Comparison of ENCODE assay signal across 28 cellular contexts in the genomic region with DNA sequence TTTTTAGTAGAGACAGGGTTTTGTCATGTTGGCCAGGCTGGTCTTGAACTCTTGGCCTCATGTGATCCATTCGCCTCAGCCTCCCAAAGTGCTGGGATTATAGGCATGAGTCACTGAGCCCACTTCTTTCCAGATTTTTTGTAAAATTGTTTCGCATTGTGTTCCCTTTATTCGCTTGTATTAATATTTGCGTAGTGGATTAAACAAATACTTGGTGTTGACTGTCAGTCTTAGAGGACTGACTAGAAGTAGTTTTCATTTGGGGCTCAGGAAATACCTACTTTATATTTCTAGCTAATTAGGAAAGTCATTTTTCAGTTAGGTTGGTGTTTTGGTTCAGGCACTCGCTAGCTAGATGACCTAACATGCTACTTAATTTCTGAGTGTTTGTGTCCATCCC. TPM values are rescaled to one million over a fixed set of nuclear protein-coding genes. Genes with fewer than 3 reads are reported as not detected.
DNase-seq lines count a peak whose midpoint lies in the region; ATAC-seq, FAIRE-seq and TF ChIP-seq lines count a peak whose summit lies in the region.
"Had no signal": no experiment of that assay in that cellular context is flagged by ENCODE, and none has a peak within 500 bp of the region (broad histone marks: within the 10 kb centered on the region; RNA-seq: fewer than 3 reads in every experiment).

No MANE protein-coding gene starts in this region.

- H3K4me1 ChIP-seq in astrocyte (ENCODE audit: insufficient read depth, low read length) (no peaks in the 10 kb centered on the region), lower lobe of right lung (peaks cover 27% of the 10 kb centered on the region), upper lobe of right lung (peaks cover 9% of the 10 kb centered on the region)
- H3K4me1 ChIP-seq: SJCRH30 had no signal

- no peaks in the 10 kb centered on the region for H3K9me3 ChIP-seq in astrocyte (ENCODE audit: insufficient read depth, low read depth, low read length)
- H3K9me3 ChIP-seq in lower lobe of right lung = no peaks in the 10 kb centered on the region
- no peaks in the 10 kb centered on the region for H3K9me3 ChIP-seq in upper lobe of right lung
- H3K9me3 ChIP-seq: A549, Caco-2, HAP-1, MG63, SJCRH30 had no signal

- no peak for FAIRE-seq in astrocyte (lab: Jason Lieb, UNC)
- FAIRE-seq: A549, GM12878 had no signal

- no peak for ATAC-seq in natural killer cell treated with Interleukin-12 subunit alpha and Interleukin-12 subunit beta and Interleukin-15 and Interleukin-18, amount 100 ng/mL, for 72 hours
- no peak for ATAC-seq in natural killer cell
- peak; percentile 77 to 89 for ATAC-seq in lower lobe of right lung
- peak; percentile 72 for ATAC-seq in upper lobe of right lung
- ATAC-seq: A549, GM12878, GM23338, Right ventricle myocardium inferior had no signal

- no peaks in the 10 kb centered on the region for H3K9me3 Mint-ChIP-seq in natural killer cell treated with Interleukin-12 subunit alpha and Interleukin-12 subunit beta and Interleukin-15 and Interleukin-18, amount 100 ng/mL, for 72 hours
- H3K9me3 Mint-ChIP-seq in natural killer cell (no peaks in the 10 kb centered on the region), astrocyte (ENCODE audit: unreplicated experiment) (no peaks in the 10 kb centered on the region)
- H3K9me3 Mint-ChIP-seq: CD4-positive, alpha-beta memory T cell; GM23338; HFFc6 had no signal

- peaks cover 90% of the 10 kb centered on the region for H4K20me1 ChIP-seq in astrocyte (ENCODE audit: insufficient read depth, low read length)

- TF ChIP-seq CTCF in natural killer cell (IDR thresholded peaks at IDR 0.05) = no peak
- no peak for TF ChIP-seq CTCF in astrocyte (IDR thresholded peaks at IDR 0.05; ENCODE audit: insufficient read depth, low read depth, low read length)
- TF ChIP-seq CTCF in lower lobe of right lung (IDR thresholded peaks at IDR 0.05) = no peak
- TF ChIP-seq CTCF in upper lobe of right lung (IDR thresholded peaks at IDR 0.05) = no peak

- H3K27me3 ChIP-seq in astrocyte (ENCODE audit: insufficient read depth, low read length) (no peaks in the 10 kb centered on the region), lower lobe of right lung (ENCODE audit: low read depth) (no peaks in the 10 kb centered on the region), upper lobe of right lung (no peaks in the 10 kb centered on the region)
- H3K27me3 ChIP-seq: MG63, SJCRH30 had no signal

- H3K9ac ChIP-seq in astrocyte (ENCODE audit: low read length) = no peak overlapping the region

- peaks cover 41% of the 10 kb centered on the region for H3K36me3 Mint-ChIP-seq in natural killer cell treated with Interleukin-12 subunit alpha and Interleukin-12 subunit beta and Interleukin-15 and Interleukin-18, amount 100 ng/mL, for 72 hours
- H3K36me3 Mint-ChIP-seq in natural killer cell (peaks cover under 1% of the 10 kb centered on the region), astrocyte (ENCODE audit: low read depth, unreplicated experiment) (peaks cover 12% of the 10 kb centered on the region)

- peaks cover 45% of the 10 kb centered on the region for H3K36me3 ChIP-seq in astrocyte (ENCODE audit: insufficient read depth, low read length)
- peaks cover 82% of the 10 kb centered on the region for H3K36me3 ChIP-seq in lower lobe of right lung
- peaks cover 63% of the 10 kb centered on the region for H3K36me3 ChIP-seq in upper lobe of right lung

- H3K4me2 ChIP-seq in astrocyte (ENCODE audit: low read length) = no peak overlapping the region
- H3K4me2 ChIP-seq: A549, GM23338, PC-9 had no signal

- H3K27ac ChIP-seq in astrocyte (ENCODE audit: low read depth, low read length) (no peak overlapping the region), lower lobe of right lung (no peak overlapping the region), upper lobe of right lung (peak overlapping the region; percentile 18)
- H3K27ac ChIP-seq: A549, PC-9, SJCRH30 had no signal

- peaks cover 40 to 55% of the 10 kb centered on the region in 2 donors for H3K4me1 Mint-ChIP-seq in natural killer cell treated with Interleukin-12 subunit alpha and Interleukin-12 subunit beta and Interleukin-15 and Interleukin-18, amount 100 ng/mL, for 72 hours (ENCODE audit: low read depth in 2 of 2)
- H3K4me1 Mint-ChIP-seq in natural killer cell (peaks cover 56 to 71% of the 10 kb centered on the region in 2 donors), astrocyte (ENCODE audit: low read depth, unreplicated experiment) (peaks cover 23% of the 10 kb centered on the region)

- H3K4me3 ChIP-seq in astrocyte (ENCODE audit: insufficient read depth, low read depth, low read length) (no peak overlapping the region), lower lobe of right lung (no peak overlapping the region), upper lobe of right lung (no peak overlapping the region)
- H3K4me3 ChIP-seq: A549, GM12878, GM23338, HAP-1, MG63, PC-9, SJCRH30 had no signal

- H3K4me3 Mint-ChIP-seq in natural killer cell treated with Interleukin-12 subunit alpha and Interleukin-12 subunit beta and Interleukin-15 and Interleukin-18, amount 100 ng/mL, for 72 hours = no peak overlapping the region
- H3K4me3 Mint-ChIP-seq in natural killer cell = no peak overlapping the region
- H3K4me3 Mint-ChIP-seq in astrocyte (ENCODE audit: unreplicated experiment) = peak overlapping the region; percentile 45
- H3K4me3 Mint-ChIP-seq: GM23338, HFFc6 had no signal

- peak overlapping the region; percentile 11 to 33 for H3K27ac Mint-ChIP-seq in natural killer cell treated with Interleukin-12 subunit alpha and Interleukin-12 subunit beta and Interleukin-15 and Interleukin-18, amount 100 ng/mL, for 72 hours
- H3K27ac Mint-ChIP-seq in natural killer cell (peak overlapping the region in 1 of 2 donors; percentile 21), astrocyte (ENCODE audit: unreplicated experiment) (no peak overlapping the region)
- H3K27ac Mint-ChIP-seq: GM23338, HFFc6 had no signal

- no peak for DNase-seq in natural killer cell treated with Interleukin-12 subunit alpha and Interleukin-12 subunit beta and Interleukin-15 and Interleukin-18, amount 100 ng/mL, for 72 hours (ENCODE audit: low spot score)
- DNase-seq in natural killer cell (no peak), astrocyte (ENCODE audit: low read depth) (no peak), lower lobe of right lung (no peak), upper lobe of right lung (no peak), dermis blood vessel endothelial cell (no peak)
- DNase-seq in stimulated activated CD4-positive, alpha-beta T cell treated with anti-CD3 and anti-CD28 coated beads, Interleukin-15, amount 100 ng/mL, for 24 hours = no peak
- no peak for DNase-seq in activated CD4-positive, alpha-beta T cell treated with anti-CD3 and anti-CD28 coated beads, Interleukin-2, amount 50 U/mL, for 4 hours
- DNase-seq: C1 segment of cervical spinal cord; Caco-2; CD4-positive, alpha-beta memory T cell; GDM1; HFFc6; KBM-7; MG63; NCI-H1105 treated with DMSO at 0.1 percent for 48 hours; NCI-H2029 treated with DMSO at 0.1 percent for 48 hours; NCI-H446 treated with DMSO at 0.1 percent for 48 hours; NCI-H526; NCI-H82; NK-92 treated with Interleukin-12 subunit alpha and Interleukin-12 subunit beta, amount 100 ng/mL, for 24 hours; PC-9; SJCRH30 had no signal

- no peaks in the 10 kb centered on the region for H3K27me3 Mint-ChIP-seq in natural killer cell treated with Interleukin-12 subunit alpha and Interleukin-12 subunit beta and Interleukin-15 and Interleukin-18, amount 100 ng/mL, for 72 hours
- H3K27me3 Mint-ChIP-seq in natural killer cell (ENCODE audit: low read depth in 2 of 2) (no peaks in the 10 kb centered on the region), astrocyte (ENCODE audit: low read depth, unreplicated experiment) (no peaks in the 10 kb centered on the region)
- H3K27me3 Mint-ChIP-seq: CD4-positive, alpha-beta memory T cell had no signal

- intact Hi-C loops in natural killer cell (cut with micrococcal nuclease) (no loop called here), lower lobe of right lung (cut with DNase I) (no loop called here), upper lobe of right lung (cut with DNase I) (no loop called here)

- no peak overlapping the region for H2AFZ ChIP-seq in astrocyte (ENCODE audit: low read depth, low read length)
- H2AFZ ChIP-seq: GM23338, PC-9 had no signal

- H3K79me2 ChIP-seq in astrocyte (ENCODE audit: insufficient read depth, low read length) = peaks cover 99% of the 10 kb centered on the region

RNA-seq across cellular contexts. Expression of a gene that starts 11.1 kb away (rescaled TPM):
- total RNA-seq in natural killer cell treated with Interleukin-12 subunit alpha and Interleukin-12 subunit beta and Interleukin-15 and Interleukin-18, amount 100 ng/mL, for 72 hours = 100 to 1,000 TPM; 136 to 146 TPM
- total RNA-seq in natural killer cell (100 to 1,000 TPM; 225 to 245 (median 226) TPM), astrocyte (112 and 123 TPM in 2 replicates), lower lobe of right lung (123 TPM), upper lobe of right lung (122 TPM), dermis blood vessel endothelial cell (51.6 and 59.9 TPM in 2 replicates)

Comparison
In these comparisons a context has a peak if more than half of its experiments do, and no peak if none do; other contexts are left out.
1. ATAC-seq: peak in lower lobe of right lung (2 of 2) and upper lobe of right lung (single experiment); none in natural killer cell treated with Interleukin-12 subunit alpha and Interleukin-12 subunit beta and Interleukin-15 and Interleukin-18, amount 100 ng/mL, for 72 hours (0 of 2) and natural killer cell (0 of 3).